Comparison of ENCODE assay signal across 29 cellular contexts in the genomic region with DNA sequence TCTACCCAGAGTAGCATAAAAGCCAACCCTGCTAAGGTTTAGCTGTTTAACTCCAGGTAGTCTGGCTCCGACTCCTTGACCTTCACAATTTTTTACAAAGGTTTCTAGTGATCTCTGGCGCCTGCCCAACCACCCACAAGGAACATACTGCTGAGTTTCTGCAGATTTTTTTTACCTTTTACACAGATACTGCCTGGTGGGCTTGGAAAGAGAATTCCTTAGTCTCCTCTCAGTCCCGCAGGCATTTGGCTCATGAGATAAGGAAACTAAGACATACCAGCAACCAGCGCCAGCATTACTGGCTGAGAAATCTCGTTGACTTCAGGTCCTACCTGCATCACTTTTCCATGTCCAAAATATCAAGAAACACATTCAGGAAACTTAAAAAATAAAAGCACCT. TPM values are rescaled to one million over a fixed set of nuclear protein-coding genes. Genes with fewer than 3 reads are reported as not detected.
"Had no signal": no experiment of that assay in that cellular context is flagged by ENCODE, and none has a peak within 500 bp of the region (broad histone marks: within the 10 kb centered on the region; RNA-seq: fewer than 3 reads in every experiment).

No MANE protein-coding gene starts in this region.

- H3K4me1 Mint-ChIP-seq: activated naive CD8-positive, alpha-beta T cell treated with anti-CD3 and anti-CD28 coated beads for 36 hours; T-helper 17 cell had no signal

- H3K4me3 ChIP-seq: mucosa of descending colon, spleen, thyroid gland had no signal

- H3K4me3 Mint-ChIP-seq: activated CD4-positive, alpha-beta memory T cell treated with anti-CD3 and anti-CD28 coated beads for 36 hours; activated naive CD8-positive, alpha-beta T cell treated with anti-CD3 and anti-CD28 coated beads for 36 hours; dendritic cell treated with granulocyte-macrophage colony-stimulating factor and Interleukin-4, amounts not matched to agents 40 ng/mL and 50 ng/mL, for 4 days; nephron progenitor cell; T-helper 17 cell had no signal

- DNase-seq: activated CD4-positive, alpha-beta memory T cell treated with anti-CD3 and anti-CD28 coated beads for 36 hours; activated CD4-positive, alpha-beta T cell treated with anti-CD3 and anti-CD28 coated beads for 48 hours; activated CD4-positive, CD25-positive, alpha-beta regulatory T cell; activated naive CD4-positive, alpha-beta T cell treated with Interleukin-2 at 50 U/mL for 16 hours; activated naive CD8-positive, alpha-beta T cell treated with anti-CD3 and anti-CD28 coated beads for 36 hours; activated T-cell treated with anti-CD3 and anti-CD28 coated beads, Interleukin-2, amount 50 U/mL, for 48 hours; amniotic stem cell; effector CD4-positive, alpha-beta T cell; foreskin melanocyte; hypothalamus; left cardiac atrium; mucosa of descending colon; nephron progenitor cell; occipital lobe; spleen; stimulated activated CD4-positive, alpha-beta T cell treated with anti-CD3 and anti-CD28 coated beads, Interleukin-4, amount 100 ng/mL, for 24 hours; stimulated activated naive CD4-positive, alpha-beta T cell treated with Interleukin-2 at 50 U/mL for 16 hours; substantia nigra; SW 1271; T-helper 17 cell; thyroid gland had no signal

- H3K4me1 ChIP-seq: spleen, thyroid gland had no signal

- H3K27ac Mint-ChIP-seq: activated CD4-positive, alpha-beta memory T cell treated with anti-CD3 and anti-CD28 coated beads for 36 hours; activated naive CD8-positive, alpha-beta T cell treated with anti-CD3 and anti-CD28 coated beads for 36 hours; dendritic cell treated with granulocyte-macrophage colony-stimulating factor and Interleukin-4, amounts not matched to agents 40 ng/mL and 50 ng/mL, for 4 days; T-helper 17 cell had no signal

- ATAC-seq: left cardiac atrium, mucosa of descending colon, T-helper 17 cell had no signal

- H3K27me3 Mint-ChIP-seq: activated naive CD8-positive, alpha-beta T cell treated with anti-CD3 and anti-CD28 coated beads for 36 hours; dendritic cell treated with granulocyte-macrophage colony-stimulating factor and Interleukin-4, amounts not matched to agents 40 ng/mL and 50 ng/mL, for 4 days had no signal

- H3K27ac ChIP-seq: spleen, thyroid gland had no signal

- H3K27me3 ChIP-seq: spleen, thyroid gland had no signal

- H3K36me3 ChIP-seq: spleen, thyroid gland had no signal

- H3K9me3 Mint-ChIP-seq: activated CD4-positive, alpha-beta memory T cell treated with anti-CD3 and anti-CD28 coated beads for 36 hours; activated naive CD8-positive, alpha-beta T cell treated with anti-CD3 and anti-CD28 coated beads for 36 hours; dendritic cell treated with granulocyte-macrophage colony-stimulating factor and Interleukin-4, amounts not matched to agents 40 ng/mL and 50 ng/mL, for 4 days had no signal

- H3K9me3 ChIP-seq: mucosa of descending colon, spleen, thyroid gland had no signal

- H3K36me3 Mint-ChIP-seq: activated CD4-positive, alpha-beta memory T cell treated with anti-CD3 and anti-CD28 coated beads for 36 hours; activated naive CD8-positive, alpha-beta T cell treated with anti-CD3 and anti-CD28 coated beads for 36 hours had no signal

RNA-seq across cellular contexts. Expression of a gene that starts 51.1 kb away (rescaled TPM):
- total RNA-seq: activated CD4-positive, alpha-beta memory T cell treated with anti-CD3 and anti-CD28 coated beads for 36 hours; activated naive CD8-positive, alpha-beta T cell treated with anti-CD3 and anti-CD28 coated beads for 36 hours; bronchial epithelial cell; cerebellum; left cardiac atrium; liver; mucosa of descending colon; occipital lobe; posterior vena cava; renal cortical epithelial cell; spleen; T-helper 17 cell; urinary bladder had no signal
- polyA plus RNA-seq: esophagus, liver, spleen, urinary bladder had no signal
